8 cellular contexts compared by ENCODE assay signal in genomic region chr19:27792576-27793127, GRCh38.
DNase-seq lines count a peak whose midpoint lies in the region; ATAC-seq and TF ChIP-seq lines count a peak whose summit lies in the region.

No MANE protein-coding gene starts in this region.

- H4K20me1 ChIP-seq in fibroblast of lung (ENCODE audit: control insufficient read depth, extremely low read depth, insufficient read depth, low read length): no peaks in the 10 kb centered on the region

- no peaks in the 10 kb centered on the region for H3K9me3 ChIP-seq in RWPE2 (ENCODE audit: severe bottlenecking)
- H3K9me3 ChIP-seq in fibroblast of lung (ENCODE audit: control insufficient read depth, insufficient read depth, low read depth, low read length): no peaks in the 10 kb centered on the region
- H3K9me3 ChIP-seq in psoas muscle: no peaks in the 10 kb centered on the region

- H3K4me2 ChIP-seq in fibroblast of lung (ENCODE audit: extremely low read depth, insufficient read depth, low read length): peak overlapping the region; percentile 67

- TF ChIP-seq CTCF in GM06990 (IDR thresholded peaks at IDR 0.05; ENCODE audit: insufficient read depth, low read length, poor library complexity, severe bottlenecking) (no peak), RWPE2 (IDR thresholded peaks at IDR 0.05; ENCODE audit: poor library complexity, severe bottlenecking) (no peak), fibroblast of lung (conservative IDR thresholded peaks at IDR 0.05 in 1 of 2, IDR thresholded peaks at IDR 0.05 in 1 of 2; ENCODE audit: low read depth in 1 of 2, low read length in 2 of 2) (no peak), psoas muscle (IDR thresholded peaks at IDR 0.05) (no peak)

- peak overlapping the region; percentile 79 for H3K27ac ChIP-seq in RWPE2 (ENCODE audit: poor library complexity, severe bottlenecking)
- H3K27ac ChIP-seq in fibroblast of lung (ENCODE audit: insufficient read depth, low read length): peak overlapping the region; percentile 46
- H3K27ac ChIP-seq in psoas muscle: peak overlapping the region; percentile 95

- intact Hi-C loops in psoas muscle (cut with DNase I): loop anchor here in 1 of 2 donors (10.0 kb wide), 1 partner anchor 118 kb away; no protein-coding TSS in a partner anchor

- ATAC-seq in RWPE2 (ENCODE audit: low read depth) (no peak), psoas muscle (no peak), HG03045 (IDR thresholded peaks at IDR 0.05; ENCODE audit: unreplicated experiment) (no peak), GM21619 (IDR thresholded peaks at IDR 0.05; ENCODE audit: unreplicated experiment) (no peak)

- H3K4me3 ChIP-seq in GM06990 (replicated peaks; ENCODE audit: low read depth, low read length) (peak overlapping the region; percentile 90), RWPE2 (ENCODE audit: severe bottlenecking) (peak overlapping the region; percentile 73), fibroblast of lung (replicated peaks in 1 of 4; ENCODE audit: control extremely low read depth in 1 of 4, insufficient read depth in 1 of 4, low read depth in 3 of 4, low read length in 4 of 4) (peak overlapping the region; percentile 79 to 99 (median 96)), psoas muscle (peak overlapping the region; percentile 92)

- 13 to 16% (median 13%) methylated on average over 6 of the region's 6 CpGs for WGBS in psoas muscle, 3 donors

- no peak overlapping the region for H3K9ac ChIP-seq in fibroblast of lung (ENCODE audit: insufficient read depth, low read length)

- no peaks in the 10 kb centered on the region for H3K27me3 ChIP-seq in GM06990 (replicated peaks; ENCODE audit: control insufficient read depth, insufficient read depth, low read length)
- no peaks in the 10 kb centered on the region for H3K27me3 ChIP-seq in RWPE2 (ENCODE audit: insufficient read depth, poor library complexity, severe bottlenecking)
- H3K27me3 ChIP-seq in fibroblast of lung (ENCODE audit: control insufficient read depth, insufficient read depth, low read length): no peaks in the 10 kb centered on the region
- no peaks in the 10 kb centered on the region for H3K27me3 ChIP-seq in psoas muscle (ENCODE audit: insufficient read depth in 3 of 3, low read length in 2 of 3)

- DNase-seq in GM06990 (ENCODE audit: extremely low read depth, insufficient read length): no peak
- no peak for DNase-seq in RWPE2 (ENCODE audit: low spot score)
- DNase-seq in fibroblast of lung (ENCODE audit: low read depth in 2 of 2): no peak
- no peak for DNase-seq in psoas muscle
- no peak for DNase-seq in cerebellum (ENCODE audit: low spot score)
- DNase-seq in NCI-H82 (lab: John Stamatoyannopoulos, UW): no peak

- peaks cover 32% of the 10 kb centered on the region for H3K79me2 ChIP-seq in fibroblast of lung (ENCODE audit: control insufficient read depth, insufficient read depth, low read length)

- H3K4me1 ChIP-seq in RWPE2 (ENCODE audit: insufficient read depth, poor library complexity, severe bottlenecking) (no peaks in the 10 kb centered on the region), fibroblast of lung (ENCODE audit: control insufficient read depth, extremely low read depth, insufficient read depth, low read length) (no peaks in the 10 kb centered on the region), psoas muscle (peaks cover 21% of the 10 kb centered on the region)

- H3K36me3 ChIP-seq in GM06990 (ENCODE audit: control insufficient read depth, insufficient read depth, low read length) (peaks cover under 1% of the 10 kb centered on the region), RWPE2 (ENCODE audit: low read depth) (peaks cover 37% of the 10 kb centered on the region), fibroblast of lung (ENCODE audit: control insufficient read depth, insufficient read depth, low read length) (no peaks in the 10 kb centered on the region), psoas muscle (ENCODE audit: insufficient read depth in 1 of 2, low read depth in 1 of 2) (peaks cover 0 to under 1% of the 10 kb centered on the region in 2 donors)

- peak overlapping the region; percentile 13 for H2AFZ ChIP-seq in fibroblast of lung (ENCODE audit: low read length)
